Comparison of ENCODE assay signal across 8 cellular contexts in the genomic region with DNA sequence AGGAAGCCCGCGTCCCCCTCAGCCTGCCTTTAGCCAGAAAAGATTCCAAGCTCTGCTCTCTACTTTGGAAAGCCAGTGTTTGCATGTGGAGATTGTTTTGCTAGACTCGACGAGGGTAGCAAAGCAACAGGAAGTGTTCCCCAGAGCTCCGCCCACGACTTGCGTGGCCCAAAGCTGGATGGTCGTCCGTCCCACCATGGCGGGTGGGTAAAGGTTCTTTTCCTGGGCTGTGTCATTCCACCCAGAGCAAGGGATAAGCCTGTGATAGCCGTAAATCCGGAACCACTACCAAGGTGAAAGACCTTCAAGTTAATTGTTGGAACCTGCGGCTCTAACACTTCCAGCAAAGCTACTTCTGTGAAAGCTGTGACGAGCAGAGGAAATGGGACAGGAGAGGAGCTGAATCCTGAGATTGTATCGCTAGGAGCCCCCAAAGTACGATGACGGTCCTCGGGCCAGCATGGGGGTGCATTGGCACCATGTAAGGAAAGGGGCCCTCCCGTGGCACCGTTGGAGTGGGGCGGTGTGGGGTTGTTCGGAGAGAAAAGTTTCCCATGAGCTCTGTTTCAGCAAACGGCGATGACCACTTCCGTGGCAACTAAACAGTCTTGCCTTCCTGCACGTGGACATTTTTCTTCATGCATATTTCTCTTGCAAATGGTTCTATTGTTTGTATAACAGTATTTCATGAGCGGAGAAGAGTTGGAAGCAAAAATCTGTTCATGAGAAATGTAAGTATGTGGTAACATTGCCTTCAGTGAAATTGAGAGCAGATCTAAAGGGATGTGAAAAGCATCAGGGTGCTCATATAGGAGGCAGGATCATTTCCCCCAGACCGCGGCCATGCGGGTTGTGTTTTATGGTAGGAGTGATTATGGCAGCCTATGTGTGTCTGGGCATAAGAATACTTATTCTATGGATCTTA. TPM values are rescaled to one million over a fixed set of nuclear protein-coding genes. Genes with fewer than 3 reads are reported as not detected.
DNase-seq lines count a peak whose midpoint lies in the region; ATAC-seq and TF ChIP-seq lines count a peak whose summit lies in the region.

No MANE protein-coding gene starts in this region.

- peaks cover 36 to 90% (median 83%) of the 10 kb centered on the region in 4 donors for H3K4me1 Mint-ChIP-seq in naive thymus-derived CD8-positive, alpha-beta T cell

- no peaks in the 10 kb centered on the region for H3F3A ChIP-seq in Loucy (ENCODE audit: low read depth)

- ATAC-seq in activated naive CD4-positive, alpha-beta T cell treated with anti-CD3 and anti-CD28 coated beads, Interleukin-2, amount 50 U/mL, for 72 hours, result peak in 1 of 2 donors; percentile 62
- peak; percentile 64 to 65 for ATAC-seq in naive thymus-derived CD8-positive, alpha-beta T cell

- H3K4me1 ChIP-seq in Loucy (ENCODE audit: insufficient read depth, low read length, poor library complexity, severe bottlenecking) (peaks cover 53% of the 10 kb centered on the region), thyroid gland (peaks cover 7 to 14% of the 10 kb centered on the region in 2 donors)

- POLR2A ChIA-PET in naive thymus-derived CD8-positive, alpha-beta T cell (lab: Charles Lee), result interaction anchor here (0.8 to 4.2 kb wide), 14 partner anchors 8 to 693 kb away, joined by 3 to 61 read pairs (median 4); partner anchors contain the start of genes MX1 and MX2

- H3K9me2 ChIP-seq in Loucy (replicated peaks; ENCODE audit: low read depth, low read length), result no peaks in the 10 kb centered on the region

- no peaks in the 10 kb centered on the region for H3K36me3 ChIP-seq in Loucy (ENCODE audit: insufficient read depth, low read length)
- H3K36me3 ChIP-seq in thyroid gland, result no peaks in the 10 kb centered on the region

- peaks cover 9 to 25% of the 10 kb centered on the region in 2 donors for H3K36me3 Mint-ChIP-seq in activated naive CD4-positive, alpha-beta T cell treated with anti-CD3 and anti-CD28 coated beads, Interleukin-2, amount 50 U/mL, for 72 hours
- peaks cover 0 to 32% (median 9%) of the 10 kb centered on the region in 3 donors for H3K36me3 Mint-ChIP-seq in naive thymus-derived CD8-positive, alpha-beta T cell

- H3K4me2 ChIP-seq in Loucy (ENCODE audit: low read depth, low read length, poor library complexity, severe bottlenecking), result peak overlapping the region; percentile 95

- H3K27ac Mint-ChIP-seq in activated naive CD4-positive, alpha-beta T cell treated with anti-CD3 and anti-CD28 coated beads, Interleukin-2, amount 50 U/mL, for 72 hours, result peak overlapping the region; percentile 88 to 92
- H3K27ac Mint-ChIP-seq in naive thymus-derived CD8-positive, alpha-beta T cell, result peak overlapping the region; percentile 81 to 99 (median 96)

- H3K9me3 ChIP-seq in Loucy (ENCODE audit: insufficient read depth, low read depth, low read length), result no peaks in the 10 kb centered on the region
- no peaks in the 10 kb centered on the region for H3K9me3 ChIP-seq in thyroid gland

- no peaks in the 10 kb centered on the region for H3K9me3 Mint-ChIP-seq in activated naive CD4-positive, alpha-beta T cell treated with anti-CD3 and anti-CD28 coated beads, Interleukin-2, amount 50 U/mL, for 72 hours
- H3K9me3 Mint-ChIP-seq in naive thymus-derived CD8-positive, alpha-beta T cell, result no peaks in the 10 kb centered on the region

- no peaks in the 10 kb centered on the region for H3K27me3 Mint-ChIP-seq in naive thymus-derived CD8-positive, alpha-beta T cell

- peak overlapping the region; percentile 87 for H3K9ac ChIP-seq in Loucy (ENCODE audit: low read depth, low read length, poor library complexity, severe bottlenecking)

- TF ChIP-seq CTCF in Loucy (conservative IDR thresholded peaks at IDR 0.05; ENCODE audit: low read length) (no peak), thyroid gland (IDR thresholded peaks at IDR 0.05) (no peak)

- peaks cover 53% of the 10 kb centered on the region for H3K79me2 ChIP-seq in Loucy (ENCODE audit: insufficient read depth, low read length)

- no peak for TF ChIP-seq POLR2A in thyroid gland (IDR thresholded peaks at IDR 0.05)

- DNase-seq in COLO668 (lab: John Stamatoyannopoulos, UW; ENCODE audit: unreplicated experiment) (peak; percentile 26), NCI-H1417 (lab: John Stamatoyannopoulos, UW) (no peak), NCI-H2081 (lab: John Stamatoyannopoulos, UW) (no peak), NCI-H128 (lab: John Stamatoyannopoulos, UW; ENCODE audit: unreplicated experiment) (no peak), thyroid gland (no peak)
- DNase-seq in activated naive CD4-positive, alpha-beta T cell treated with anti-CD3 and anti-CD28 coated beads, Interleukin-2, amount 50 U/mL, for 72 hours (ENCODE audit: low spot score in 2 of 2), result peak in 1 of 2 donors; percentile 49
- DNase-seq in naive thymus-derived CD8-positive, alpha-beta T cell, result peak in 5 of 10 donors; percentile 24 to 79 (median 68)

- H3K4me3 ChIP-seq in Loucy (ENCODE audit: low read length, poor library complexity, severe bottlenecking), result peak overlapping the region; percentile 95
- peak overlapping the region in 1 of 3 donors; percentile 8 for H3K4me3 ChIP-seq in thyroid gland (replicated peaks in 1 of 3)

- intact Hi-C loops in thyroid gland (cut with DNase I), result loop anchor here (10.0 kb wide), 1 partner anchor 85 kb away; no protein-coding TSS in a partner anchor

- peak overlapping the region; percentile 79 to 94 (median 90) for H3K4me3 Mint-ChIP-seq in naive thymus-derived CD8-positive, alpha-beta T cell

- H2AFZ ChIP-seq in Loucy (ENCODE audit: low read length), result peak overlapping the region; percentile 97

- peaks cover 32% of the 10 kb centered on the region for H4K20me1 ChIP-seq in Loucy (ENCODE audit: insufficient read depth, low read length, poor library complexity, severe bottlenecking)

- WGBS in thyroid gland, 2 donors, result 68 to 77% methylated on average over 27 to 30 of the region's 30 CpGs

- peak overlapping the region in 1 of 3 donors; percentile 54 for H3K27ac ChIP-seq in thyroid gland

- H3K27me3 ChIP-seq in Loucy (ENCODE audit: insufficient read depth, low read length, poor library complexity, severe bottlenecking), result no peaks in the 10 kb centered on the region
- H3K27me3 ChIP-seq in thyroid gland, result no peaks in the 10 kb centered on the region

RNA-seq across cellular contexts. Expression of gene MX2, which starts 8.3 kb away (rescaled TPM):
- total RNA-seq in activated naive CD4-positive, alpha-beta T cell treated with anti-CD3 and anti-CD28 coated beads, Interleukin-2, amount 50 U/mL, for 72 hours, result 10 to 100 TPM in 1 of 2 donors, 1 to 10 TPM in 1; 3.6 to 79.4 TPM
- total RNA-seq in naive thymus-derived CD8-positive, alpha-beta T cell, result 100 to 1,000 TPM; 114 to 125 TPM
- 10 to 100 TPM; 27.8 to 49.6 (median 42.4) TPM for polyA plus RNA-seq in naive thymus-derived CD8-positive, alpha-beta T cell
- 10 to 100 TPM in 1 of 4 donors, 1 to 10 TPM in 3; 3.0 to 19.8 (median 7.1) TPM for total RNA-seq in thyroid gland

RNA-seq across cellular contexts. Expression of gene FAM3B, which starts 53.6 kb away (rescaled TPM):
- not detected for total RNA-seq in activated naive CD4-positive, alpha-beta T cell treated with anti-CD3 and anti-CD28 coated beads, Interleukin-2, amount 50 U/mL, for 72 hours
- total RNA-seq in naive thymus-derived CD8-positive, alpha-beta T cell, result not detected
- not detected for polyA plus RNA-seq in naive thymus-derived CD8-positive, alpha-beta T cell
- total RNA-seq in thyroid gland, result 1 to 10 TPM; 2.4 to 9.9 (median 5.1) TPM

RNA-seq across cellular contexts. Expression of gene MX1, which starts 55.9 kb away (rescaled TPM):
- 100 to 1,000 TPM in 1 of 2 donors, 10 to 100 TPM in 1; 18.0 to 365 TPM for total RNA-seq in activated naive CD4-positive, alpha-beta T cell treated with anti-CD3 and anti-CD28 coated beads, Interleukin-2, amount 50 U/mL, for 72 hours
- 10 to 100 TPM; 61.4 to 66.7 TPM for total RNA-seq in naive thymus-derived CD8-positive, alpha-beta T cell
- polyA plus RNA-seq in naive thymus-derived CD8-positive, alpha-beta T cell, result 10 to 100 TPM; 36.8 to 64.7 (median 44.8) TPM
- total RNA-seq in thyroid gland, result 10 to 100 TPM; 35.4 to 62.6 (median 51.5) TPM
